In genomic region chr9:107455461-107456155, GRCh38 we compare ENCODE assay signal across 23 cellular contexts. TPM values are rescaled to one million over a fixed set of nuclear protein-coding genes. Genes with fewer than 3 reads are reported as not detected.
A peak's percentile ranks its signal among the peaks of the same experiment; 100 is the strongest.
DNase-seq lines count a peak whose midpoint lies in the region; ATAC-seq and TF ChIP-seq lines count a peak whose summit lies in the region.
"Had no signal": no experiment of that assay in that cellular context is flagged by ENCODE, and none has a peak within 500 bp of the region (broad histone marks: within the 10 kb centered on the region; RNA-seq: fewer than 3 reads in every experiment).

No MANE protein-coding gene starts in this region.

- DNase-seq in DMS153 (lab: John Stamatoyannopoulos, UW), result peak; percentile 14
- DNase-seq in DMS153 treated with DMSO at 0.1 percent for 48 hours (lab: John Stamatoyannopoulos, UW; ENCODE audit: unreplicated experiment), result no peak
- DNase-seq in HEK293T (ENCODE audit: extremely low spot score), result no peak
- DNase-seq in NCI-H526 treated with DMSO at 0.1 percent for 48 hours (lab: John Stamatoyannopoulos, UW), result peak; percentile 90
- DNase-seq in left colon, result no peak
- DNase-seq in Caco-2, result no peak
- no peak for DNase-seq in activated gamma-delta T cell (lab: John Stamatoyannopoulos, UW)
- DNase-seq in AG08395 (ENCODE audit: low spot score), result no peak
- DNase-seq: 8988T; CD4-positive, alpha-beta memory T cell; H9; HFFc6; Kasumi-1; NCI-H187 treated with DMSO at 0.1 percent for 48 hours; NCI-H2171 treated with DMSO at 0.1 percent for 48 hours; NCI-H345; NCI-H524; PC-9; T-helper 2 cell had no signal

- no peak for TF ChIP-seq CTCF in Caco-2 (IDR thresholded peaks at IDR 0.05; ENCODE audit: insufficient read depth in 1 of 2, low read depth in 1 of 2, low read length in 1 of 2, severe bottlenecking in 1 of 2, unreplicated experiment in 1 of 2)

- no peaks in the 10 kb centered on the region for H3K27me3 ChIP-seq in Caco-2 (replicated peaks; ENCODE audit: control insufficient read depth, insufficient read depth, low read length)
- H3K27me3 ChIP-seq: BLaER1, SJSA1 had no signal

- H3K36me3 Mint-ChIP-seq in Caco-2 (ENCODE audit: insufficient read depth, unreplicated experiment), result no peaks in the 10 kb centered on the region
- H3K36me3 Mint-ChIP-seq: CD4-positive, alpha-beta memory T cell had no signal

- H3K9me3 Mint-ChIP-seq in Caco-2 (ENCODE audit: unreplicated experiment), result no peaks in the 10 kb centered on the region
- H3K9me3 Mint-ChIP-seq: H9, HFFc6 had no signal

- H3K36me3 ChIP-seq in Caco-2 (ENCODE audit: control insufficient read depth, insufficient read depth, low read length), result no peaks in the 10 kb centered on the region
- H3K36me3 ChIP-seq: BLaER1, SJSA1 had no signal

- H3K4me1 ChIP-seq in Caco-2, result peaks cover 14% of the 10 kb centered on the region
- H3K4me1 ChIP-seq: SJSA1 had no signal

- no peak overlapping the region for H3K4me3 ChIP-seq in Caco-2 (ENCODE audit: low read depth, low read length)
- H3K4me3 ChIP-seq: BLaER1, K562, PC-9, SJSA1 had no signal

- H3K4me3 Mint-ChIP-seq in Caco-2 (ENCODE audit: unreplicated experiment), result no peak overlapping the region
- H3K4me3 Mint-ChIP-seq: CD4-positive, alpha-beta memory T cell; H9; HFFc6 had no signal

- POLR2A ChIA-PET in HEK293T (lab: Yijun Ruan, JAX) (no interaction called here), Caco-2 (lab: Charles Lee) (no interaction called here)

- H3K9me3 ChIP-seq in Caco-2, result no peaks in the 10 kb centered on the region
- H3K9me3 ChIP-seq: BLaER1, SJSA1 had no signal

- BruUV-seq in Caco-2 (replicated peaks; lab: Mats Ljungman, UMichigan), result no TSS peak

- intact Hi-C loops in left colon (cut with DNase I, micrococcal nuclease), result no loop called here
- intact Hi-C loops in Caco-2 (cut with micrococcal nuclease; ENCODE audit: unreplicated experiment), result no loop called here

- CTCF ChIA-PET in HEK293T (lab: Yijun Ruan, JAX), result interaction anchor here (0.7 kb wide), 1 partner anchor 1303 kb away, joined by 3 read pairs; no protein-coding TSS in a partner anchor
- CTCF ChIA-PET in Caco-2 (lab: Charles Lee), result no interaction called here

- H3K27me3 Mint-ChIP-seq in Caco-2 (ENCODE audit: insufficient read depth, unreplicated experiment), result no peaks in the 10 kb centered on the region

- ATAC-seq in left colon, result peak; percentile 41
- ATAC-seq: K562, Right ventricle myocardium inferior had no signal

- no peak overlapping the region for H3K27ac Mint-ChIP-seq in Caco-2 (ENCODE audit: unreplicated experiment)
- H3K27ac Mint-ChIP-seq: CD4-positive, alpha-beta memory T cell; HFFc6 had no signal

- peaks cover 6% of the 10 kb centered on the region for H3K4me1 Mint-ChIP-seq in Caco-2 (ENCODE audit: low read depth, unreplicated experiment)
- H3K4me1 Mint-ChIP-seq: CD4-positive, alpha-beta memory T cell had no signal

TF ChIP-seq in HEK293T, 16 proteins besides CTCF, POLR2A, EP300 and RAD21:
- TF ChIP-seq PKNOX1 (IDR thresholded peaks at IDR 0.05) (peak; percentile 32; the same call in 1 of the 2 replicates), CTBP1 (IDR thresholded peaks at IDR 0.05; ENCODE audit: borderline replicate concordance) (no peak)
TF ChIP-seq in HEK293T: peak in this region for 1.

RNA-seq across cellular contexts. Expression of gene KLF4, which starts 34.0 kb away (rescaled TPM):
- total RNA-seq in left colon (100 to 1,000 TPM; 481 to 507 TPM), Caco-2 (2022) (4.9 and 7.2 TPM in 2 replicates)

Comparison
In these comparisons a context has a peak if more than half of its experiments do, and no peak if none do; other contexts are left out.
1. DNase-seq: peak in DMS153 (single experiment) and NCI-H526 treated with DMSO at 0.1 percent for 48 hours (single experiment); none in DMS153 treated with DMSO at 0.1 percent for 48 hours (single experiment), HEK293T (single experiment), left colon (0 of 2), Caco-2 (0 of 2), activated gamma-delta T cell (single experiment) and AG08395 (single experiment).
2. RNA of gene KLF4, which starts 34.0 kb away (total RNA-seq): 481 to 507 TPM in left colon; 4.9 to 7.2 TPM in Caco-2; every median in the first group is over 10 times any median in the second.